In the genomic region with DNA sequence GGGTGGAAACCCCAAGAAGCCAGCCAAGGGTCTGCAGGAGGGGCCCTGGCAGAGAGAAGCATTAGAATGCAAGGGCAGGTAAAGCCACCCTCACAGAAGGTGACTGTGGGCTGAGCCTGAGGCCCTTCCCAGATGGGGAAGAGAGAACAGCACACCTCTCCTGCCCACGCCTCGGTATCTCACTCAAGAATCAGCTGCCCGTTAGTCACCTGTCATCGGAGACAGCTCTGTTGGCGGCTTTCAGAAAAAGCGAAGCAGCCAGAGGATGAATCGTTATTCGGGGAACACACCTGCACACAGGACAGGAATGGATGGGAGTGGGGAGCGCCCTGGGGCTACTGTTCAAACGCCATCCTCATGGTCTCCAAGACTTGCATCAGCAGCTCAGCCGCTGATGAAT, we compare ENCODE assay signal across 12 cellular contexts. TPM values are rescaled to one million over a fixed set of nuclear protein-coding genes. Genes with fewer than 3 reads are reported as not detected.
DNase-seq lines count a peak whose midpoint lies in the region; ATAC-seq, FAIRE-seq and TF ChIP-seq lines count a peak whose summit lies in the region.
"Had no signal": no experiment of that assay in that cellular context is flagged by ENCODE, and none has a peak within 500 bp of the region (broad histone marks: within the 10 kb centered on the region; RNA-seq: fewer than 3 reads in every experiment).

No MANE protein-coding gene starts in this region.

- ATAC-seq in activated CD4-positive, CD25-positive, alpha-beta regulatory T cell treated with anti-CD3 and anti-CD28 coated beads, Interleukin-2, amount 50 U/mL, for 24 hours, result peak; percentile 80 to 81

- no peak for TF ChIP-seq CTCF in BE2C (IDR thresholded peaks at IDR 0.05; ENCODE audit: low read depth, low read length)

- no peak overlapping the region for H3K4me3 ChIP-seq in BE2C (ENCODE audit: low read depth, low read length)
- H3K4me3 ChIP-seq in small intestine (ENCODE audit: low read depth in 1 of 2, low read length in 2 of 2), result no peak overlapping the region

- H3K36me3 ChIP-seq in BE2C (no peaks in the 10 kb centered on the region), small intestine (ENCODE audit: control insufficient read depth in 2 of 2, insufficient read depth in 2 of 2, low read length in 2 of 2) (no peaks in the 10 kb centered on the region)

- H3K27me3 ChIP-seq in BE2C, result peaks cover 37% of the 10 kb centered on the region
- no peaks in the 10 kb centered on the region for H3K27me3 ChIP-seq in small intestine (ENCODE audit: control insufficient read depth in 2 of 2, insufficient read depth in 2 of 2, low read length in 2 of 2)

- 76 to 86% (median 81%) methylated on average over 11 of the region's 11 CpGs for WGBS in small intestine, 3 donors

- H3K9me3 ChIP-seq in BE2C, result no peaks in the 10 kb centered on the region
- H3K9me3 ChIP-seq in small intestine (ENCODE audit: control insufficient read depth, low read depth), result no peaks in the 10 kb centered on the region

- no peak overlapping the region for H3K27ac ChIP-seq in epithelial cell of prostate
- H3K27ac ChIP-seq in small intestine (ENCODE audit: low read depth in 1 of 2, low read length in 1 of 2), result peak overlapping the region in 1 of 2 donors; percentile 50

- H3K4me1 ChIP-seq in BE2C (no peaks in the 10 kb centered on the region; the same call in 1 of the 2 replicates), small intestine (ENCODE audit: control insufficient read depth in 2 of 2, insufficient read depth in 1 of 2, low read depth in 1 of 2, low read length in 1 of 2) (no peaks in the 10 kb centered on the region)

- peak; percentile 51 for DNase-seq in activated T-cell treated with anti-CD3 and anti-CD28 coated beads, Interleukin-2, amount 50 U/mL, for 1 hour
- DNase-seq in epithelial cell of prostate (ENCODE audit: low read depth, low spot score) (peak; percentile 14), BE2C (no peak), DMS79 treated with DMSO at 0.1 percent for 48 hours (lab: John Stamatoyannopoulos, UW) (no peak), small intestine (no peak)
- peak; percentile 52 to 63 for DNase-seq in stimulated activated CD8-positive, alpha-beta memory T cell treated with anti-CD3 and anti-CD28 coated beads, Interleukin-7, amount 100 ng/mL, for 4 hours (ENCODE audit: low read depth in 2 of 2)
- DNase-seq: GOT3, NCI-H2081 treated with DMSO at 0.1 percent for 48 hours, NCI-H774 had no signal

- FAIRE-seq in small intestine (lab: Jason Lieb, UNC), result no peak
- FAIRE-seq: GM18507 had no signal

RNA-seq across cellular contexts. Expression of a gene that starts 21.7 kb away (rescaled TPM):
- not detected for polyA plus RNA-seq in BE2C (2012; ENCODE audit: insufficient read depth, insufficient read length, low read depth)
- under 1 TPM in 2 of 3 donors, not detected in 1; 0.04 to 0.54 TPM for polyA plus RNA-seq in small intestine

RNA-seq across cellular contexts. Expression of a gene that starts 37.6 kb away (rescaled TPM):
- polyA plus RNA-seq in BE2C (2012; ENCODE audit: insufficient read depth, insufficient read length, low read depth), result 0.39 TPM
- 1 to 10 TPM; 2.0 to 3.4 (median 2.7) TPM for polyA plus RNA-seq in small intestine

RNA-seq across cellular contexts. Expression of a gene that starts 44.9 kb away (rescaled TPM):
- polyA plus RNA-seq in BE2C (2012; ENCODE audit: insufficient read depth, insufficient read length, low read depth), result not detected
- under 1 TPM in 1 of 3 donors, not detected in 2; 0.01 TPM for polyA plus RNA-seq in small intestine
- polyA plus RNA-seq: adipose tissue had no signal

RNA-seq across cellular contexts. Expression of a gene that starts 56.2 kb away (rescaled TPM):
- polyA plus RNA-seq in BE2C (2012; ENCODE audit: insufficient read depth, insufficient read length, low read depth), result not detected
- polyA plus RNA-seq in small intestine, result 10 to 100 TPM in 2 of 3 donors, 1 to 10 TPM in 1; 8.5 to 17.4 (median 10.5) TPM

Comparison
In these comparisons a context has a peak if more than half of its experiments do, and no peak if none do; other contexts are left out.
1. DNase-seq: peak in activated T-cell treated with anti-CD3 and anti-CD28 coated beads, Interleukin-2, amount 50 U/mL, for 1 hour (single experiment), epithelial cell of prostate (single experiment) and stimulated activated CD8-positive, alpha-beta memory T cell treated with anti-CD3 and anti-CD28 coated beads, Interleukin-7, amount 100 ng/mL, for 4 hours (2 of 2); none in BE2C (single experiment), DMS79 treated with DMSO at 0.1 percent for 48 hours (single experiment) and small intestine (single experiment).